In genomic region chr19:34480971-34481821, GRCh38 we compare ENCODE assay signal across 1 cellular context.
TF ChIP-seq lines count a peak whose summit lies in the region.

WTIP (plus strand) TSS chr19:34481758; CDS start chr19:34481975, 217 bp downstream.

TF ChIP-seq in HEK293, 187 proteins besides CTCF, POLR2A, EP300 and RAD21 (continued from another document):
- TF ChIP-seq PBX3 (CRISPR knock-in tag; IDR thresholded peaks at IDR 0.05) (no peak), PRDM4 (tag by site-specific recombination; IDR thresholded peaks at IDR 0.05) (0 out of 2 replicates have a peak, but pooled peaks have one; percentile 7), KLF1 (tag by site-specific recombination; IDR thresholded peaks at IDR 0.05) (peak; percentile 59), ZNF223 (tag by site-specific recombination; IDR thresholded peaks at IDR 0.05) (peak; percentile 91), ZBTB8A (tag by site-specific recombination; IDR thresholded peaks at IDR 0.05) (peak; percentile 82)
